Comparison of ENCODE assay signal across 21 cellular contexts in genomic region chr12:29734299-29734698, GRCh38. TPM values are rescaled to one million over a fixed set of nuclear protein-coding genes. Genes with fewer than 3 reads are reported as not detected.
"Had no signal": no experiment of that assay in that cellular context is flagged by ENCODE, and none has a peak within 500 bp of the region (broad histone marks: within the 10 kb centered on the region; RNA-seq: fewer than 3 reads in every experiment).

No MANE protein-coding gene starts in this region.

- DNase-seq: activated CD4-positive, alpha-beta T cell treated with anti-CD3 and anti-CD28 coated beads, Interleukin-2, amount 50 U/mL, for 4 hours; activated CD4-positive, CD25-positive, alpha-beta regulatory T cell treated with anti-CD3 and anti-CD28 coated beads, Interleukin-2, amount 50 U/mL, for 72 hours; activated naive CD4-positive, alpha-beta T cell treated with Interleukin-2 at 50 U/mL for 16 hours; anterior cingulate cortex; glutamatergic neuron; immature natural killer cell; midbrain; naive B cell; pancreas; SK-N-SH; stimulated activated CD4-positive, alpha-beta T cell treated with anti-CD3 and anti-CD28 coated beads, Interleukin-15, amount 100 ng/mL, for 24 hours; stimulated activated CD4-positive, alpha-beta T cell treated with anti-CD3 and anti-CD28 coated beads, Interleukin-4, amount 100 ng/mL, for 1 hour; stimulated activated naive CD4-positive, alpha-beta T cell treated with Interleukin-2 at 50 U/mL for 16 hours; T-cell; T-helper 9 cell; upper lobe of right lung had no signal

- H3K36me3 ChIP-seq: pancreas, suprapubic skin, upper lobe of right lung had no signal

- ATAC-seq: activated T-helper 17 cell treated with anti-CD3 and anti-CD28 coated beads, Interleukin-2, amount 50 U/mL, for 72 hours; esophagus mucosa; pancreas; T-cell; upper lobe of right lung had no signal

- H3K4me1 ChIP-seq: pancreas, upper lobe of right lung had no signal

- H3K4me3 ChIP-seq: lung, pancreas, skin epidermis, suprapubic skin, upper lobe of right lung had no signal

- H3K27ac ChIP-seq: pancreas, suprapubic skin, upper lobe of right lung had no signal

- H3K27me3 ChIP-seq: pancreas, suprapubic skin, upper lobe of right lung had no signal

- H3K9me3 ChIP-seq: pancreas, SK-N-SH, suprapubic skin, upper lobe of right lung had no signal

- H3K9ac ChIP-seq: SK-N-SH had no signal

RNA-seq across cellular contexts. Expression of gene TMTC1, which starts 49.4 kb away (rescaled TPM):
- total RNA-seq: activated T-helper 17 cell treated with anti-CD3 and anti-CD28 coated beads, Interleukin-2, amount 50 U/mL, for 72 hours had no signal
- polyA plus RNA-seq: immature natural killer cell had no signal
